Comparison of ENCODE assay signal across 1 cellular context in the genomic region with DNA sequence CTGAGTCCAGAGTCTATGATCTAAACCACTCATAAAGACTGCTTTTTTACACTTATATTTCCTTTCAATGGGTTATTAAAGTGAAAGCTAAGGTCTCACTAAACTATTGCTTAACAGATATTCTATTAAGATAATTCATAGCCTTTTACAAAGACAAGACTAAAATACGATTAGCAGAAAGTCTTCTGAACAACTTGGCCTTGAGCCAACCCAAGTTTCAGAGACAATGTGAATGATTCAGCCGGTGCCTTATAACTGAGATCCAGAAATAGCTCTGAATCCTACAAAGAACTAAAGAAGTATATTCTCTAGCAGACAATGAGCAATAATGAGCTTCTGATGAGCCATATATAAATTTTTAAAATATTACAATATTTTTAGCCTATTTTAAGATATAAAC.
TF ChIP-seq lines count a peak whose summit lies in the region.

No MANE protein-coding gene starts in this region.

TF ChIP-seq in IMR-90, 13 proteins besides CTCF, POLR2A, EP300 and RAD21 (continued from another document):
- TF ChIP-seq RCOR1 (IDR thresholded peaks at IDR 0.05; ENCODE audit: insufficient replicate concordance, low read length) (no peak), NFE2L2 (IDR thresholded peaks at IDR 0.05; ENCODE audit: low read depth, low read length) (no peak), SMC3 (IDR thresholded peaks at IDR 0.05; ENCODE audit: low read depth, low read length) (no peak)
- TF ChIP-seq, protein P1, sequence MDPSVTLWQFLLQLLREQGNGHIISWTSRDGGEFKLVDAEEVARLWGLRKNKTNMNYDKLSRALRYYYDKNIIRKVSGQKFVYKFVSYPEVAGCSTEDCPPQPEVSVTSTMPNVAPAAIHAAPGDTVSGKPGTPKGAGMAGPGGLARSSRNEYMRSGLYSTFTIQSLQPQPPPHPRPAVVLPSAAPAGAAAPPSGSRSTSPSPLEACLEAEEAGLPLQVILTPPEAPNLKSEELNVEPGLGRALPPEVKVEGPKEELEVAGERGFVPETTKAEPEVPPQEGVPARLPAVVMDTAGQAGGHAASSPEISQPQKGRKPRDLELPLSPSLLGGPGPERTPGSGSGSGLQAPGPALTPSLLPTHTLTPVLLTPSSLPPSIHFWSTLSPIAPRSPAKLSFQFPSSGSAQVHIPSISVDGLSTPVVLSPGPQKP (IDR thresholded peaks at IDR 0.05; ENCODE audit: borderline replicate concordance, low read depth, low read length) = no peak
